In the genomic region with DNA sequence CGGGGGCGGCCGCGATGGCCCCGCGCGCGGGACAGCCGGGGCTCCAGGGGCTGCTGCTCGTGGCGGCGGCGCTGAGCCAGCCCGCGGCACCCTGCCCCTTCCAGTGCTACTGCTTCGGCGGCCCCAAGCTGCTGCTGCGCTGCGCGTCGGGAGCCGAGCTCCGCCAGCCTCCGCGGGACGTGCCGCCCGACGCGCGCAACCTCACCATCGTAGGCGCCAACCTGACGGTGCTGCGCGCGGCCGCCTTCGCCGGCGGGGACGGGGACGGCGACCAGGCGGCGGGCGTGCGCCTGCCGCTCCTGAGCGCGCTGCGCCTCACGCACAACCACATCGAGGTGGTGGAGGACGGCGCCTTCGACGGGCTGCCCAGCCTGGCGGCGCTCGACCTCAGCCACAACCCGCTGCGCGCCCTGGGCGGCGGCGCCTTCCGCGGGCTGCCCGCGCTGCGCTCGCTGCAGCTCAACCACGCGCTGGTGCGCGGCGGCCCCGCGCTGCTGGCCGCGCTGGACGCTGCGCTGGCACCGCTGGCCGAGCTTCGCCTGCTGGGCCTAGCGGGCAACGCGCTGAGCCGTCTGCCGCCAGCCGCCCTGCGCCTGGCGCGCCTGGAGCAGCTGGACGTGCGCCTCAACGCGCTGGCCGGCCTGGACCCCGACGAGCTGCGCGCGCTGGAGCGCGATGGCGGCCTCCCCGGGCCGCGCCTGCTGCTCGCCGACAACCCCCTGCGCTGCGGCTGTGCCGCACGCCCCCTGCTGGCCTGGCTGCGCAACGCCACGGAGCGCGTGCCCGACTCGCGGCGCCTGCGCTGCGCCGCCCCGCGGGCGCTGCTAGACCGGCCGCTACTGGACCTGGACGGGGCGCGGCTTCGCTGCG, we compare ENCODE assay signal across 8 cellular contexts. TPM values are rescaled to one million over a fixed set of nuclear protein-coding genes. Genes with fewer than 3 reads are reported as not detected.
A peak's percentile ranks its signal among the peaks of the same experiment; 100 is the strongest.
DNase-seq lines count a peak whose midpoint lies in the region; ATAC-seq lines count a peak whose summit lies in the region.

No MANE protein-coding gene starts in this region.

- no peak overlapping the region for H3K27ac Mint-ChIP-seq in activated CD8-positive, alpha-beta T cell treated with anti-CD3 and anti-CD28 coated beads, Interleukin-2, amount 10 ng/mL, durations not matched to agents 7 days and 5 days
- no peak overlapping the region for H3K27ac Mint-ChIP-seq in memory B cell

- H3K4me1 Mint-ChIP-seq in activated CD8-positive, alpha-beta T cell treated with anti-CD3 and anti-CD28 coated beads, Interleukin-2, amount 10 ng/mL, durations not matched to agents 7 days and 5 days (ENCODE audit: low read depth) = peaks cover 9% of the 10 kb centered on the region
- peaks cover 7% of the 10 kb centered on the region for H3K4me1 Mint-ChIP-seq in memory B cell

- in situ Hi-C loops in ACHN (cut with HindIII; ENCODE audit: low pct_ligation_motif_present, low pct_unique_long_range_greater_than_20kb, low sequenced_read_pairs) = no loop called here

- H3K9me3 Mint-ChIP-seq in activated CD8-positive, alpha-beta T cell treated with anti-CD3 and anti-CD28 coated beads, Interleukin-2, amount 10 ng/mL, durations not matched to agents 7 days and 5 days (ENCODE audit: insufficient read depth) = no peaks in the 10 kb centered on the region
- no peaks in the 10 kb centered on the region for H3K9me3 Mint-ChIP-seq in memory B cell

- H3K4me3 Mint-ChIP-seq in activated CD8-positive, alpha-beta T cell treated with anti-CD3 and anti-CD28 coated beads, Interleukin-2, amount 10 ng/mL, durations not matched to agents 7 days and 5 days = peak overlapping the region; percentile 70
- H3K4me3 Mint-ChIP-seq in memory B cell = peak overlapping the region; percentile 44

- peaks cover 54% of the 10 kb centered on the region for H3K27me3 Mint-ChIP-seq in activated CD8-positive, alpha-beta T cell treated with anti-CD3 and anti-CD28 coated beads, Interleukin-2, amount 10 ng/mL, durations not matched to agents 7 days and 5 days (ENCODE audit: low read depth)
- H3K27me3 Mint-ChIP-seq in memory B cell = peaks cover 24% of the 10 kb centered on the region

- POLR2A ChIA-PET in activated CD8-positive, alpha-beta T cell treated with anti-CD3 and anti-CD28 coated beads, Interleukin-2, amount 10 ng/mL, durations not matched to agents 7 days and 5 days (lab: Charles Lee) = interaction anchor here (0.7 to 1.7 kb wide), 3 partner anchors 39 to 493 kb away, joined by 3 to 5 read pairs (median 5); a partner anchor contains a TSS

- CTCF ChIA-PET in activated CD8-positive, alpha-beta T cell treated with anti-CD3 and anti-CD28 coated beads, Interleukin-2, amount 10 ng/mL, durations not matched to agents 7 days and 5 days (lab: Charles Lee) = interaction anchor here (0.7 to 17.8 kb wide), 35 partner anchors 10 to 316 kb away, joined by 3 to 538 read pairs (median 5); a partner anchor contains a TSS

- DNase-seq in ACHN (peak; percentile 79), NCI-H460 (ENCODE audit: extremely low read depth, low read depth) (peak; percentile 77), memory B cell (ENCODE audit: low spot score in 2 of 2) (peak; percentile 82 to 94)
- peak; percentile 88 for DNase-seq in activated CD8-positive, alpha-beta T cell treated with anti-CD3 and anti-CD28 coated beads, Interleukin-2, amount 10 ng/mL, durations not matched to agents 7 days and 5 days
- peak; percentile 75 for DNase-seq in effector CD8-positive, alpha-beta T cell (lab: John Stamatoyannopoulos, UW)
- DNase-seq in stimulated activated CD4-positive, alpha-beta T cell treated with anti-CD3 and anti-CD28 coated beads, TNF-alpha, amount 100 ng/mL, for 48 hours (ENCODE audit: low read depth in 3 of 3) = peak; percentile 72 to 84 (median 72)

- ATAC-seq in GM18868 (IDR thresholded peaks at IDR 0.05; ENCODE audit: unreplicated experiment) = peak; percentile 85
- peak; percentile 91 for ATAC-seq in HG03159 (IDR thresholded peaks at IDR 0.05; ENCODE audit: unreplicated experiment)
- peak; percentile 95 for ATAC-seq in activated CD8-positive, alpha-beta T cell treated with anti-CD3 and anti-CD28 coated beads, Interleukin-2, amount 10 ng/mL, durations not matched to agents 7 days and 5 days
- ATAC-seq in memory B cell (ENCODE audit: low read depth) = peak; percentile 92

- no peaks in the 10 kb centered on the region for H3K36me3 Mint-ChIP-seq in activated CD8-positive, alpha-beta T cell treated with anti-CD3 and anti-CD28 coated beads, Interleukin-2, amount 10 ng/mL, durations not matched to agents 7 days and 5 days (ENCODE audit: low read depth)
- no peaks in the 10 kb centered on the region for H3K36me3 Mint-ChIP-seq in memory B cell

RNA-seq across cellular contexts. Expression of a gene that starts 0.7 kb away (rescaled TPM):
- not detected in 2 replicates for total RNA-seq in NCI-H460 (2014; rRNA removed; shearing (Covaris generic))
- not detected in 2 replicates for polyA plus RNA-seq in NCI-H460 (2014; cell fraction: nucleus; rRNA removed)
- under 1 TPM in 1 of 2 experiments, not detected in 1; 0.13 TPM for total RNA-seq in activated CD8-positive, alpha-beta T cell treated with anti-CD3 and anti-CD28 coated beads, Interleukin-2, amount 10 ng/mL, durations not matched to agents 7 days and 5 days

Comparison
In these comparisons a context has a peak if more than half of its experiments do, and no peak if none do; other contexts are left out.
1. Peak in every context shown above with its lines: DNase-seq and ATAC-seq.